ENCODE assay signal across 8 cellular contexts in the genomic region with DNA sequence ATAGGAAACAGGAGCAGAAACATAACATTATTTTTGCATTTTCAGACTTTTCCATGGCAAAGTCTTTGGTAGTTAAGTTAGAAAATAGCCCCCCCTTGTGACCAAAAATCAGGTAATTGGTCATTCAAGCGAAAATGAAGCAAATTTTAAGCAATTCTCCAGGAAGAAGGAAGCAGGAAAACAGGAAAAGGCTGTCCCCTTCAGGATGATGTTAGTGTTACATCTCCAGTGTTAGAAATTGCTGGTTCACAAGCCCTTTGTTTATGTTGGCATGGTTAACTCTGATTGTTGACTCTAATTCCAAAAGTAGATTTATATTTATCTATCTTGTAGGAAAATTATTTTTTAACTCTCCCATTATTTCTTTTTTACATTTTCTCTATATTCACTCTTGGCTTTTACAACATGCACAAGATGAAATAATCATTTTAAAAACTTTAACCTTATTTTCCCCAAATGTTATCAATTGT. TPM values are rescaled to one million over a fixed set of nuclear protein-coding genes. Genes with fewer than 3 reads are reported as not detected.
DNase-seq lines count a peak whose midpoint lies in the region; ATAC-seq and TF ChIP-seq lines count a peak whose summit lies in the region.

No MANE protein-coding gene starts in this region.

- no peak for ATAC-seq in HG03565 (IDR thresholded peaks at IDR 0.05; ENCODE audit: unreplicated experiment)

- no peaks in the 10 kb centered on the region for H3K27me3 ChIP-seq in stomach

- no peaks in the 10 kb centered on the region for H3K9me3 ChIP-seq in stomach

- no peak for TF ChIP-seq POLR2A in stomach (IDR thresholded peaks at IDR 0.05)

- WGBS in stomach, 5 donors = 0 to 6% (median 0%) methylated on average over 1 of the region's 1 CpG

- H3K36me3 Mint-ChIP-seq in T-helper 2 cell treated with Interferon-gamma antibody and Interleukin-4, amounts not matched to agents 5 μg/mL and 100 μg/mL, for 36 hours (ENCODE audit: low read depth) = no peaks in the 10 kb centered on the region

- H3K27ac ChIP-seq in C4-2B (no peak overlapping the region), stomach (no peak overlapping the region)

- no peaks in the 10 kb centered on the region for H3K36me3 ChIP-seq in stomach

- intact Hi-C loops in stomach (cut with DNase I; ENCODE audit: low total_unique reads) = loop anchor here (5.0 kb wide), 1 partner anchor 317 kb away; no protein-coding TSS in a partner anchor

- peak; percentile 94 for TF ChIP-seq CTCF in C4-2B (conservative IDR thresholded peaks at IDR 0.05)
- peak; percentile 79 for TF ChIP-seq CTCF in HFF-Myc (IDR thresholded peaks at IDR 0.05; ENCODE audit: low read depth, low read length, missing control alignments)
- TF ChIP-seq CTCF in stomach (IDR thresholded peaks at IDR 0.05) = peak in 6 of 7 experiments; percentile 53 to 96 (median 84)

- H3K9me3 Mint-ChIP-seq in T-helper 2 cell treated with Interferon-gamma antibody and Interleukin-4, amounts not matched to agents 5 μg/mL and 100 μg/mL, for 36 hours = no peaks in the 10 kb centered on the region

- H3K4me1 Mint-ChIP-seq in T-helper 2 cell treated with Interferon-gamma antibody and Interleukin-4, amounts not matched to agents 5 μg/mL and 100 μg/mL, for 36 hours (ENCODE audit: low read depth) = no peaks in the 10 kb centered on the region

- TF ChIP-seq EP300 in stomach (IDR thresholded peaks at IDR 0.05) = no peak

- no peak overlapping the region for H3K27ac Mint-ChIP-seq in T-helper 2 cell treated with Interferon-gamma antibody and Interleukin-4, amounts not matched to agents 5 μg/mL and 100 μg/mL, for 36 hours

- no peak overlapping the region for H3K4me3 Mint-ChIP-seq in T-helper 2 cell treated with Interferon-gamma antibody and Interleukin-4, amounts not matched to agents 5 μg/mL and 100 μg/mL, for 36 hours

- peaks cover 0 to 5% (median 2%) of the 10 kb centered on the region in 4 donors for H3K4me1 ChIP-seq in stomach

- DNase-seq in HFF-Myc (ENCODE audit: extremely low read depth, low read depth) = peak; percentile 89
- DNase-seq in NCI-H460 (ENCODE audit: extremely low read depth, low read depth) = peak; percentile 84
- peak; percentile 90 for DNase-seq in astrocyte of the hippocampus (ENCODE audit: low read depth, low spot score)
- peak; percentile 84 for DNase-seq in iPS DF 4.7 (ENCODE audit: extremely low read depth, low spot score)
- no peak for DNase-seq in stomach
- DNase-seq in T-helper 2 cell treated with Interferon-gamma antibody and Interleukin-4, amounts not matched to agents 5 μg/mL and 100 μg/mL, for 36 hours (ENCODE audit: low spot score) = no peak

- no peaks in the 10 kb centered on the region for H3K27me3 Mint-ChIP-seq in T-helper 2 cell treated with Interferon-gamma antibody and Interleukin-4, amounts not matched to agents 5 μg/mL and 100 μg/mL, for 36 hours (ENCODE audit: low read depth)

- H3K4me3 ChIP-seq in HFF-Myc (replicated peaks; ENCODE audit: low read depth, low read length) = no peak overlapping the region
- no peak overlapping the region for H3K4me3 ChIP-seq in stomach

RNA-seq across cellular contexts. Expression of a gene that starts 18.8 kb away (rescaled TPM):
- total RNA-seq in NCI-H460 (2014; rRNA removed; shearing (Covaris generic)) = 27.1 and 33.7 TPM in 2 replicates
- polyA plus RNA-seq in NCI-H460 (2014; cell fraction: nucleus; rRNA removed) = 18.4 and 34.8 TPM in 2 replicates
- 10 to 100 TPM in 1 of 5 donors, 1 to 10 TPM in 3, not detected in 1; 1.8 to 29.7 (median 6.2) TPM for total RNA-seq in stomach
- polyA plus RNA-seq in stomach = 1 to 10 TPM; 1.0 to 1.5 (median 1.1) TPM

Comparison
In these comparisons a context has a peak if more than half of its experiments do, and no peak if none do; other contexts are left out.
1. DNase-seq: peak in HFF-Myc (single experiment), NCI-H460 (single experiment), astrocyte of the hippocampus (single experiment) and iPS DF 4.7 (single experiment); none in stomach (single experiment) and T-helper 2 cell treated with Interferon-gamma antibody and Interleukin-4, amounts not matched to agents 5 μg/mL and 100 μg/mL, for 36 hours (single experiment).
2. Peak in every context shown above with its lines, with median percentiles within 50 percentile points of each other: CTCF ChIP-seq.